ENCODE assay signal across 8 cellular contexts in the genomic region with DNA sequence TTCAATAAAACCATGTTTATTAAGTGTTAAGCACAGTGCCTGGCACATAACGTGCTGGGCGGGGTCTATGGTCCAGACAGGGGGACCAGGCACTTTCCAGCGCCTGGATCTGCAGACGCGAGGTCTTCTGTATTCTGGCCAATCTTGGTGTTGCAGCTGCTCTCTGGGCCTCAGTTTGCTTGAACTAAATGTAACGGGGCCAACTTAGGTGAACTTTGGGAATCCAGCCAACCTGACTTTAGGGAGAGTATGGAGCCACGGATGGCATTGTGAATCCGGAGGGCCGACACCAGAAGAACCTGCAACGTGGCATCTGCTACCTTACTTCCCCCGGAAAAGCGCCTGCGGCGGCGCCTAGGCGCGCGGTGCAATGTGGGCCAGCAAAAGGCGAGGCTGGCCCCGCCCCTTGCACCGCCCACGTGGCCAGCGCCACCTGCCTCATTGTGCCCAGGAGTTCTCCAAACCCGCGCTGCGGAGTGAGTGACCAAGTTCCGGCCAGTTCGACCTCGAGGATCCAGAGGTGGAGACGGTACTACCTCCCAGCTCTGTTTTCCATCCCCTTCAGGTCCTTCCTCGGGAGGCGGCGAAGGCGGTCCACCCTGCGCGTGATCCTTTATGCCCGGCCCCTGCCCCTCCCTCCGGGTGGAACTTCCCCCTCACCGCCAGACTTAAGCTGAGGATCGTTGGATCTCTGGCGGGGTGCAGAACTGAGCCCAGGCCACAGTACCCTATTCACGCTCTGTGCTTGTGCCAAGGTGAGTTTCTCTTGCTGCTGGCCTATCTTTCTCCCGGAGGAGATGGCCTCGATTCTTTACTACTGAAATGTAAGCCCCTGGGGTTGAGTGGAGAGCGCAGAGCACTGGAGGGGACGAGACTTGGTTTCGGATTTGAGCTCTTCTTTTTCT. TPM values are rescaled to one million over a fixed set of nuclear protein-coding genes. Genes with fewer than 3 reads are reported as not detected.
DNase-seq lines count a peak whose midpoint lies in the region; ATAC-seq and TF ChIP-seq lines count a peak whose summit lies in the region.

A gene (plus strand): TSS at position 426 of the 905 bp plus-strand sequence. CDS start 10,969 bp downstream, outside the sequence.

- TF ChIP-seq CTCF in mucosa of descending colon (IDR thresholded peaks at IDR 0.05): no peak

- peaks cover 18 to 22% (median 18%) of the 10 kb centered on the region in 3 donors for H3K4me1 Mint-ChIP-seq in IgD-negative memory B cell

- H3K4me3 Mint-ChIP-seq in IgD-negative memory B cell: peak within 1 kb of the TSS; percentile 94 to 100 (median 98)

- no peaks in the 10 kb centered on the region for H3K36me3 ChIP-seq in mucosa of descending colon (ENCODE audit: low read depth)

- no peaks in the 10 kb centered on the region for H3K9me3 ChIP-seq in mucosa of descending colon

- peak; percentile 78 for ATAC-seq in GM21529 (IDR thresholded peaks at IDR 0.05; ENCODE audit: unreplicated experiment)
- ATAC-seq in mucosa of descending colon: peak; percentile 97

- H3K9me3 Mint-ChIP-seq in IgD-negative memory B cell: no peaks in the 10 kb centered on the region

- peaks cover 12% of the 10 kb centered on the region for H3K4me1 ChIP-seq in mucosa of descending colon (ENCODE audit: low read depth)

- H3K27ac ChIP-seq in epithelial cell of prostate: peak within 1 kb of the TSS; percentile 78

- no peaks in the 10 kb centered on the region for H3K36me3 Mint-ChIP-seq in IgD-negative memory B cell

- intact Hi-C loops in mucosa of descending colon (cut with DNase I, micrococcal nuclease): no loop called here

- H3K27ac Mint-ChIP-seq in IgD-negative memory B cell: peak within 1 kb of the TSS; percentile 96 to 98 (median 98)

- H3K4me3 ChIP-seq in mucosa of descending colon: peak within 1 kb of the TSS; percentile 46

- DNase-seq in DMS114 treated with DMSO at 0.1 percent for 48 hours (lab: John Stamatoyannopoulos, UW; ENCODE audit: unreplicated experiment) (peak; percentile 89), OCI-M1 (lab: John Stamatoyannopoulos, UW) (peak; percentile 96), activated T-cell treated with anti-CD3 and anti-CD28 coated beads for 24 hours (ENCODE audit: low read depth) (peak; percentile 85), epithelial cell of prostate (ENCODE audit: low read depth, low spot score) (no peak), mucosa of descending colon (peak; percentile 92 to 95 (median 94))
- peak; percentile 82 for DNase-seq in stimulated activated CD8-positive, alpha-beta memory T cell treated with anti-CD3 and anti-CD28 coated beads, Interleukin-4, amount 100 ng/mL, for 24 hours (ENCODE audit: low read depth)

- no peaks in the 10 kb centered on the region for H3K27me3 Mint-ChIP-seq in IgD-negative memory B cell

RNA-seq across cellular contexts. Expression of the gene that starts here (rescaled TPM):
- 117 TPM for polyA plus RNA-seq in IgD-negative memory B cell
- 100 to 1,000 TPM; 118 to 206 (median 190) TPM for total RNA-seq in mucosa of descending colon
